In the genomic region with DNA sequence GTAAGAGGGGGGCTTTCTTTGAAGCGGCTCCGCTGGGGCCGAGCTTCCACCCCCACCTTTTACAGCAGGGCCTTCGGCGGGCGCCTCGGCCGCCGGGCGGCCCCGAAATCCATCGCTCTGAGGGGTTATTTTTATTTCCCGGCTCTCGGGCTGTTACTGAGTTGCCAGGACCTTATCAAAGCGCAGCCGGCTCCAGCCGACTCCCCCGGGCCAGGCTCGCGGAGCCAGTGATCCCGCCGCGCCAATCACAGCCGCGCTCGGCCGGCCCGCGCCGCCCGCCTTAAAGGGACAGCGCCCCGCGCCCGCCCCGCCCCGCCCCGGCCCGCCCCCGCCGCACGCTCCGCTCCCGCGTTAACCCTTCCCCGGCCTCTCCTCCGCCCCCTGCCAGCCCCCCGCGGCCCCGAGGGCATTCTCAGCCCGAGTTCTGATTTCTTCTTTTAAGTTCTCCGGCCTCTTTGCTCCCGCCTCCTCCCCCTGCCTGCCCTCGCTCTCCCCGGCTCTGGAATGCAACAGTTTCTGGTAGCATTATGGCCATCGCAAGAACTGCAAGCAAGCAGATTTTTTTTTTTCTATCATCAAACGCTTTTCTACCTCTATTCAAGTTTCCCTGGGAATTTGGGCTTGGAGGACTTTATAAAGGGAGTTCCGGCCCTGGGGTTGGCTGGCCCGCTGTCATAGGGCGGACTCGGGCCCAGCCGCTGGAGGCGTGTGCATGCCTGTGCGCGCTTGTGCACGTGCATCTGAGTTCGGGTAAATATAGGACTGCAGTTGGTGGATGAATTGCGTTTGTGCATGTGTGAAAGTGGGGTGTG, we compare ENCODE assay signal across 8 cellular contexts. TPM values are rescaled to one million over a fixed set of nuclear protein-coding genes. Genes with fewer than 3 reads are reported as not detected.
A peak's percentile ranks its signal among the peaks of the same experiment; 100 is the strongest.
DNase-seq lines count a peak whose midpoint lies in the region; ATAC-seq and TF ChIP-seq lines count a peak whose summit lies in the region.

A gene with protein sequence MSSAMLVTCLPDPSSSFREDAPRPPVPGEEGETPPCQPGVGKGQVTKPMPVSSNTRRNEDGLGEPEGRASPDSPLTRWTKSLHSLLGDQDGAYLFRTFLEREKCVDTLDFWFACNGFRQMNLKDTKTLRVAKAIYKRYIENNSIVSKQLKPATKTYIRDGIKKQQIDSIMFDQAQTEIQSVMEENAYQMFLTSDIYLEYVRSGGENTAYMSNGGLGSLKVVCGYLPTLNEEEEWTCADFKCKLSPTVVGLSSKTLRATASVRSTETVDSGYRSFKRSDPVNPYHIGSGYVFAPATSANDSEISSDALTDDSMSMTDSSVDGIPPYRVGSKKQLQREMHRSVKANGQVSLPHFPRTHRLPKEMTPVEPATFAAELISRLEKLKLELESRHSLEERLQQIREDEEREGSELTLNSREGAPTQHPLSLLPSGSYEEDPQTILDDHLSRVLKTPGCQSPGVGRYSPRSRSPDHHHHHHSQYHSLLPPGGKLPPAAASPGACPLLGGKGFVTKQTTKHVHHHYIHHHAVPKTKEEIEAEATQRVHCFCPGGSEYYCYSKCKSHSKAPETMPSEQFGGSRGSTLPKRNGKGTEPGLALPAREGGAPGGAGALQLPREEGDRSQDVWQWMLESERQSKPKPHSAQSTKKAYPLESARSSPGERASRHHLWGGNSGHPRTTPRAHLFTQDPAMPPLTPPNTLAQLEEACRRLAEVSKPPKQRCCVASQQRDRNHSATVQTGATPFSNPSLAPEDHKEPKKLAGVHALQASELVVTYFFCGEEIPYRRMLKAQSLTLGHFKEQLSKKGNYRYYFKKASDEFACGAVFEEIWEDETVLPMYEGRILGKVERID (minus strand): TSS at position 255 of the 812 bp plus-strand sequence. CDS start 3,028 bp downstream, outside the sequence.

- peak within 1 kb of the TSS; percentile 69 for H3K4me3 ChIP-seq in fibroblast of villous mesenchyme (ENCODE audit: low read depth, low read length)
- H3K4me3 ChIP-seq in neural cell (ENCODE audit: low read length): no peak within 1 kb of the TSS

- CTCF ChIA-PET in Calu3 (lab: Charles Lee): no interaction called here

- peaks cover 15% of the 10 kb centered on the region for H3K36me3 Mint-ChIP-seq in Calu3 (ENCODE audit: insufficient read depth, unreplicated experiment)
- H3K36me3 Mint-ChIP-seq in IgD-negative memory B cell: no peaks in the 10 kb centered on the region
- no peaks in the 10 kb centered on the region for H3K36me3 Mint-ChIP-seq in stimulated activated naive CD8-positive, alpha-beta T cell treated with anti-CD3 and anti-CD28 coated beads, Interleukin-15, Interleukin-2, amounts not matched to agents 100 ng/mL and 50 ng/mL, for 24 hours (ENCODE audit: low read depth)

- H3K27me3 ChIP-seq in neural cell (ENCODE audit: insufficient read depth, low read depth, low read length): no peaks in the 10 kb centered on the region

- TF ChIP-seq CTCF in Calu3 (IDR thresholded peaks at IDR 0.05; ENCODE audit: unreplicated experiment) (no peak), fibroblast of villous mesenchyme (IDR thresholded peaks at IDR 0.05; ENCODE audit: insufficient read depth, low read depth, low read length) (peak; percentile 20), neural cell (IDR thresholded peaks at IDR 0.05; ENCODE audit: poor library complexity, severe bottlenecking) (peak; percentile 53)

- H3K4me2 ChIP-seq in neural cell (ENCODE audit: low read length): peak within 1 kb of the TSS; percentile 68

- H3K4me3 Mint-ChIP-seq in Calu3 (ENCODE audit: low read depth, unreplicated experiment): peak within 1 kb of the TSS; percentile 68
- peak within 1 kb of the TSS; percentile 69 to 92 (median 86) for H3K4me3 Mint-ChIP-seq in IgD-negative memory B cell
- H3K4me3 Mint-ChIP-seq in stimulated activated naive CD8-positive, alpha-beta T cell treated with anti-CD3 and anti-CD28 coated beads, Interleukin-15, Interleukin-2, amounts not matched to agents 100 ng/mL and 50 ng/mL, for 24 hours: peak within 1 kb of the TSS; percentile 78

- peaks cover 25% of the 10 kb centered on the region for H4K20me1 ChIP-seq in neural cell (ENCODE audit: insufficient read depth)

- H3K27me3 Mint-ChIP-seq in Calu3 (ENCODE audit: unreplicated experiment): peaks cover 17% of the 10 kb centered on the region
- peaks cover 19% of the 10 kb centered on the region for H3K27me3 Mint-ChIP-seq in IgD-negative memory B cell
- peaks cover 5% of the 10 kb centered on the region for H3K27me3 Mint-ChIP-seq in stimulated activated naive CD8-positive, alpha-beta T cell treated with anti-CD3 and anti-CD28 coated beads, Interleukin-15, Interleukin-2, amounts not matched to agents 100 ng/mL and 50 ng/mL, for 24 hours

- H3K4me1 Mint-ChIP-seq in Calu3 (ENCODE audit: low read depth, unreplicated experiment) (peaks cover 10% of the 10 kb centered on the region), IgD-negative memory B cell (peaks cover 5 to 7% (median 7%) of the 10 kb centered on the region in 3 donors)
- H3K4me1 Mint-ChIP-seq in stimulated activated naive CD8-positive, alpha-beta T cell treated with anti-CD3 and anti-CD28 coated beads, Interleukin-15, Interleukin-2, amounts not matched to agents 100 ng/mL and 50 ng/mL, for 24 hours (ENCODE audit: low read depth): peaks cover 38% of the 10 kb centered on the region

- H3K79me2 ChIP-seq in neural cell (replicated peaks; ENCODE audit: insufficient read depth, low read length): no peaks in the 10 kb centered on the region

- ATAC-seq in GM21576 (IDR thresholded peaks at IDR 0.05; ENCODE audit: unreplicated experiment): peak; percentile 84

- peak within 1 kb of the TSS; percentile 86 for H3K9ac ChIP-seq in neural cell (ENCODE audit: low read length)

- H2AFZ ChIP-seq in neural cell (ENCODE audit: low read depth, low read length): no peak within 1 kb of the TSS

- no peaks in the 10 kb centered on the region for H3K9me2 ChIP-seq in neural cell (ENCODE audit: insufficient read depth, low read length)

- no peaks in the 10 kb centered on the region for H3F3A ChIP-seq in neural cell (ENCODE audit: insufficient read depth, low read length, poor library complexity, severe bottlenecking)

- no peaks in the 10 kb centered on the region for H3K9me3 Mint-ChIP-seq in Calu3 (ENCODE audit: low read depth, unreplicated experiment)
- H3K9me3 Mint-ChIP-seq in IgD-negative memory B cell: peaks cover 0 to 2% (median 2%) of the 10 kb centered on the region in 3 donors
- H3K9me3 Mint-ChIP-seq in stimulated activated naive CD8-positive, alpha-beta T cell treated with anti-CD3 and anti-CD28 coated beads, Interleukin-15, Interleukin-2, amounts not matched to agents 100 ng/mL and 50 ng/mL, for 24 hours: no peaks in the 10 kb centered on the region

- DNase-seq in Calu3 (peak; percentile 87), RPMI8226 (peak; percentile 91), activated gamma-delta T cell (lab: John Stamatoyannopoulos, UW) (peak; percentile 72), fibroblast of villous mesenchyme (ENCODE audit: low read depth) (peak; percentile 89)

- H3K27ac ChIP-seq in neural cell (ENCODE audit: low read length): peak within 1 kb of the TSS; percentile 77

- TF ChIP-seq RAD21 in neural cell (conservative IDR thresholded peaks at IDR 0.05): peak; percentile 35

- no peaks in the 10 kb centered on the region for H3K36me3 ChIP-seq in neural cell (ENCODE audit: insufficient read depth, low read length)

- intact Hi-C loops in Calu3 (cut with micrococcal nuclease; ENCODE audit: unreplicated experiment): no loop called here

- H3K27ac Mint-ChIP-seq in Calu3 (ENCODE audit: unreplicated experiment): no peak within 1 kb of the TSS
- H3K27ac Mint-ChIP-seq in IgD-negative memory B cell: peak within 1 kb of the TSS; percentile 80 to 84 (median 82)
- no peak within 1 kb of the TSS for H3K27ac Mint-ChIP-seq in stimulated activated naive CD8-positive, alpha-beta T cell treated with anti-CD3 and anti-CD28 coated beads, Interleukin-15, Interleukin-2, amounts not matched to agents 100 ng/mL and 50 ng/mL, for 24 hours

- BruUV-seq in Calu3 (replicated peaks; lab: Mats Ljungman, UMichigan): no TSS peak

- TF ChIP-seq EP300 in neural cell (conservative IDR thresholded peaks at IDR 0.05; ENCODE audit: poor library complexity, severe bottlenecking): no peak

- H3K9me3 ChIP-seq in neural cell (ENCODE audit: low read length): no peaks in the 10 kb centered on the region

TF ChIP-seq in neural cell, 6 proteins besides CTCF, POLR2A, EP300 and RAD21:
- TF ChIP-seq MXI1 (conservative IDR thresholded peaks at IDR 0.05; ENCODE audit: poor library complexity, severe bottlenecking) (no peak), TAF1 (IDR thresholded peaks at IDR 0.05; ENCODE audit: low read depth) (no peak), EZH2 (IDR thresholded peaks at IDR 0.05; ENCODE audit: borderline replicate concordance, insufficient read depth, low read length, poor library complexity, severe bottlenecking) (no peak), POLR2AphosphoS5 (IDR thresholded peaks at IDR 0.05) (peak; percentile 53), SMC3 (conservative IDR thresholded peaks at IDR 0.05; ENCODE audit: poor library complexity) (peak; percentile 33)
- TF ChIP-seq, protein P1, sequence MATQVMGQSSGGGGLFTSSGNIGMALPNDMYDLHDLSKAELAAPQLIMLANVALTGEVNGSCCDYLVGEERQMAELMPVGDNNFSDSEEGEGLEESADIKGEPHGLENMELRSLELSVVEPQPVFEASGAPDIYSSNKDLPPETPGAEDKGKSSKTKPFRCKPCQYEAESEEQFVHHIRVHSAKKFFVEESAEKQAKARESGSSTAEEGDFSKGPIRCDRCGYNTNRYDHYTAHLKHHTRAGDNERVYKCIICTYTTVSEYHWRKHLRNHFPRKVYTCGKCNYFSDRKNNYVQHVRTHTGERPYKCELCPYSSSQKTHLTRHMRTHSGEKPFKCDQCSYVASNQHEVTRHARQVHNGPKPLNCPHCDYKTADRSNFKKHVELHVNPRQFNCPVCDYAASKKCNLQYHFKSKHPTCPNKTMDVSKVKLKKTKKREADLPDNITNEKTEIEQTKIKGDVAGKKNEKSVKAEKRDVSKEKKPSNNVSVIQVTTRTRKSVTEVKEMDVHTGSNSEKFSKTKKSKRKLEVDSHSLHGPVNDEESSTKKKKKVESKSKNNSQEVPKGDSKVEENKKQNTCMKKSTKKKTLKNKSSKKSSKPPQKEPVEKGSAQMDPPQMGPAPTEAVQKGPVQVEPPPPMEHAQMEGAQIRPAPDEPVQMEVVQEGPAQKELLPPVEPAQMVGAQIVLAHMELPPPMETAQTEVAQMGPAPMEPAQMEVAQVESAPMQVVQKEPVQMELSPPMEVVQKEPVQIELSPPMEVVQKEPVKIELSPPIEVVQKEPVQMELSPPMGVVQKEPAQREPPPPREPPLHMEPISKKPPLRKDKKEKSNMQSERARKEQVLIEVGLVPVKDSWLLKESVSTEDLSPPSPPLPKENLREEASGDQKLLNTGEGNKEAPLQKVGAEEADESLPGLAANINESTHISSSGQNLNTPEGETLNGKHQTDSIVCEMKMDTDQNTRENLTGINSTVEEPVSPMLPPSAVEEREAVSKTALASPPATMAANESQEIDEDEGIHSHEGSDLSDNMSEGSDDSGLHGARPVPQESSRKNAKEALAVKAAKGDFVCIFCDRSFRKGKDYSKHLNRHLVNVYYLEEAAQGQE (IDR thresholded peaks at IDR 0.05; ENCODE audit: borderline replicate concordance): no peak

RNA-seq across cellular contexts. Expression of the gene that starts here (rescaled TPM):
- total RNA-seq in Calu3 (2022) (0.45 and 0.49 TPM in 2 replicates), fibroblast of villous mesenchyme (1.3 and 1.9 TPM in 2 replicates)
- polyA plus RNA-seq in IgD-negative memory B cell (0.40 TPM), neural cell (26.7 and 33.1 TPM in 2 replicates)
- 51.4 and 54.0 TPM in 2 replicates for polyA minus RNA-seq in neural cell

Comparison
In these comparisons a context has a peak if more than half of its experiments do, and no peak if none do; other contexts are left out.
1. RNA of the gene that starts here (polyA plus RNA-seq): 26.7 to 33.1 TPM in neural cell; 0.40 TPM in IgD-negative memory B cell (single experiment); every median in the first group is over 10 times any median in the second.
2. Peak in DNase-seq in Calu3; RNA of the gene not detected or under 1 TPM.
3. H3K27ac Mint-ChIP-seq: peak in IgD-negative memory B cell (3 of 3); none in Calu3 (single experiment) and stimulated activated naive CD8-positive, alpha-beta T cell treated with anti-CD3 and anti-CD28 coated beads, Interleukin-15, Interleukin-2, amounts not matched to agents 100 ng/mL and 50 ng/mL, for 24 hours (single experiment).
4. Peak in every context shown above with its lines, with median percentiles within 50 percentile points of each other: DNase-seq and H3K4me3 Mint-ChIP-seq.